Comparison of ENCODE assay signal across 8 cellular contexts in the genomic region with DNA sequence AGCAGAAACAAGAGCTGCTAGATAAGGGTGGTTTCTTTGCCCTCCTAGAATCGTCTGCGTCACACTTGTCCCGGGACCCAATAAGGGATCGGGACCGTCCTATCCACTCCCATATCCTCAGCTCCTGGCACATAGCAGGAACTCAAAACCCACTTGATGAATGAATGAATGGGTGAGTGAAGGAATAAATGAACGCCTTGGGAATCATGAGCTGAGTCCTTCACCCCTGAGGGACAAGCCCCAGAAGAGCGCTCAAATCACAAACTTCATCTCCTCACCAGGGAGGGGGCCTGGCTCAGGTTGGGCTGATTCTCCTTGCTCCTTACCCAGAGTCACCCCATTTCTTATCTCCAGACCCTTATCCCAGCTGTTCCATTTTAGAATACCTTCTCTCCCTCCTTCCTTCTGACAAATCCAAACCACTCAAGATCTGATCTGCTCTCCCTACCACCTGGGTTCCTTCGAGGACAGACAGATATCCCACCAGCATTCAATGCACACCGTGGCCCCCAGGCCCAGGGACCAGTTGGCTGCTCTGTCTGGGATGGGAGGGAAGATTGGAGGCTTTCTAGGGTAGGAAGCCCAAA. TPM values are rescaled to one million over a fixed set of nuclear protein-coding genes. Genes with fewer than 3 reads are reported as not detected.
DNase-seq lines count a peak whose midpoint lies in the region; ATAC-seq and TF ChIP-seq lines count a peak whose summit lies in the region.

No MANE protein-coding gene starts in this region.

- H3K9me3 ChIP-seq in mesodermal cell (ENCODE audit: control insufficient read depth, low read length): no peaks in the 10 kb centered on the region
- no peaks in the 10 kb centered on the region for H3K9me3 ChIP-seq in aorta (ENCODE audit: control insufficient read depth, low read length)

- H3K4me1 Mint-ChIP-seq in stimulated activated naive CD8-positive, alpha-beta T cell treated with anti-CD3 and anti-CD28 coated beads, Interleukin-15, Interleukin-2, amounts not matched to agents 100 ng/mL and 50 ng/mL, for 24 hours (ENCODE audit: low read depth): peaks cover 53% of the 10 kb centered on the region
- peaks cover 44% of the 10 kb centered on the region for H3K4me1 Mint-ChIP-seq in chondrocyte (ENCODE audit: low read depth)

- no peaks in the 10 kb centered on the region for H3K27me3 ChIP-seq in aorta (ENCODE audit: control insufficient read depth in 1 of 2, insufficient read depth in 2 of 2, low read length in 1 of 2)

- 49% methylated on average over 3 of the region's 9 CpGs; no CpG with 5 or more reads in 1 of the 2 experiments for WGBS in mesodermal cell (ENCODE audit: insufficient coverage in 2 of 2), 2 experiments
- 28 to 29% methylated on average over 9 of the region's 9 CpGs for WGBS in aorta, 2 donors

- H3K27ac ChIP-seq in mesodermal cell (ENCODE audit: low read depth, low read length, severe bottlenecking) (no peak overlapping the region), aorta (ENCODE audit: low read depth in 1 of 2, low read length in 2 of 2) (peak overlapping the region; percentile 23 to 90)

- H3K36me3 ChIP-seq in mesodermal cell (ENCODE audit: control insufficient read depth, insufficient read depth, low read length) (no peaks in the 10 kb centered on the region), aorta (ENCODE audit: control insufficient read depth in 1 of 2, insufficient read depth in 2 of 2, low read length in 1 of 2) (no peaks in the 10 kb centered on the region)

- no peaks in the 10 kb centered on the region for H3K27me3 Mint-ChIP-seq in stimulated activated naive CD8-positive, alpha-beta T cell treated with anti-CD3 and anti-CD28 coated beads, Interleukin-15, Interleukin-2, amounts not matched to agents 100 ng/mL and 50 ng/mL, for 24 hours
- H3K27me3 Mint-ChIP-seq in chondrocyte (ENCODE audit: low read depth): no peaks in the 10 kb centered on the region

- no peak for TF ChIP-seq CTCF in chondrocyte (IDR thresholded peaks at IDR 0.05)

- DNase-seq in stimulated activated naive CD8-positive, alpha-beta T cell treated with anti-CD3 and anti-CD28 coated beads, Interleukin-15, Interleukin-2, amounts not matched to agents 100 U/mL and 50 U/mL, for 24 hours: no peak
- DNase-seq in chondrocyte (ENCODE audit: low spot score) (no peak), aorta (no peak), KBM-7 (no peak), KG1 (lab: John Stamatoyannopoulos, UW) (no peak)

- H3K4me3 ChIP-seq in mesodermal cell (ENCODE audit: extremely low read depth, insufficient read depth, low read length, poor library complexity, severe bottlenecking) (peak overlapping the region; percentile 58), aorta (ENCODE audit: low read length in 2 of 2) (peak overlapping the region; percentile 64 to 80)

- H3K9me3 Mint-ChIP-seq in stimulated activated naive CD8-positive, alpha-beta T cell treated with anti-CD3 and anti-CD28 coated beads, Interleukin-15, Interleukin-2, amounts not matched to agents 100 ng/mL and 50 ng/mL, for 24 hours: no peaks in the 10 kb centered on the region
- no peaks in the 10 kb centered on the region for H3K9me3 Mint-ChIP-seq in chondrocyte (ENCODE audit: low read depth)

- no peak for ATAC-seq in stimulated activated naive CD8-positive, alpha-beta T cell treated with anti-CD3 and anti-CD28 coated beads, Interleukin-15, Interleukin-2, amounts not matched to agents 100 U/mL and 50 U/mL, for 24 hours
- ATAC-seq in aorta (ENCODE audit: low FRiP score): peak; percentile 0
- ATAC-seq in HG02763 (IDR thresholded peaks at IDR 0.05; ENCODE audit: unreplicated experiment): no peak

- H3K36me3 Mint-ChIP-seq in stimulated activated naive CD8-positive, alpha-beta T cell treated with anti-CD3 and anti-CD28 coated beads, Interleukin-15, Interleukin-2, amounts not matched to agents 100 ng/mL and 50 ng/mL, for 24 hours (ENCODE audit: low read depth): no peaks in the 10 kb centered on the region
- no peaks in the 10 kb centered on the region for H3K36me3 Mint-ChIP-seq in chondrocyte (ENCODE audit: low read depth)

- H3K4me1 ChIP-seq in mesodermal cell (ENCODE audit: control insufficient read depth, insufficient read depth, low read length, poor library complexity, severe bottlenecking): peaks cover 4% of the 10 kb centered on the region
- H3K4me1 ChIP-seq in aorta (ENCODE audit: control insufficient read depth in 1 of 2, insufficient read depth in 2 of 2, low read length in 2 of 2): no peaks in the 10 kb centered on the region

- H3K27ac Mint-ChIP-seq in stimulated activated naive CD8-positive, alpha-beta T cell treated with anti-CD3 and anti-CD28 coated beads, Interleukin-15, Interleukin-2, amounts not matched to agents 100 ng/mL and 50 ng/mL, for 24 hours: peak overlapping the region; percentile 88
- peak overlapping the region; percentile 94 for H3K27ac Mint-ChIP-seq in chondrocyte (ENCODE audit: unreplicated experiment)

- in situ Hi-C loops in KBM-7 (cut with MboI; ENCODE audit: low pct_unique_long_range_greater_than_20kb, low sequenced_read_pairs): no loop called here

- intact Hi-C loops in aorta (cut with DNase I): loop anchor here (5.0 to 10.0 kb wide), 3 partner anchors 48 to 108 kb away; partner anchors contain the start of gene ATPAF1 (in 2 of the 2)

- peak overlapping the region; percentile 87 for H3K4me3 Mint-ChIP-seq in stimulated activated naive CD8-positive, alpha-beta T cell treated with anti-CD3 and anti-CD28 coated beads, Interleukin-15, Interleukin-2, amounts not matched to agents 100 ng/mL and 50 ng/mL, for 24 hours
- peak overlapping the region; percentile 88 for H3K4me3 Mint-ChIP-seq in chondrocyte (ENCODE audit: unreplicated experiment)

RNA-seq across cellular contexts. Expression of gene MOB3C, which starts 0.6 kb away (rescaled TPM):
- total RNA-seq in chondrocyte (6.2 to 12.2 TPM (median 6.3 TPM) in 3 replicates), aorta (10 to 100 TPM; 23.2 to 31.2 TPM)
- 5.2 TPM for polyA plus RNA-seq in mesodermal cell (2013, experiment 1 of 2)
- polyA plus RNA-seq in mesodermal cell (2013, experiment 2 of 2): 4.7 TPM
- 10 to 100 TPM; 14.8 to 17.8 TPM for polyA plus RNA-seq in aorta

RNA-seq across cellular contexts. Expression of gene MKNK1, which starts 13.1 kb away (rescaled TPM):
- total RNA-seq in chondrocyte (24.5 to 25.8 TPM (median 25.1 TPM) in 3 replicates), aorta (100 to 1,000 TPM in 1 of 2 donors, 10 to 100 TPM in 1; 64.2 to 111 TPM)
- polyA plus RNA-seq in mesodermal cell (2013, experiment 1 of 2): 23.1 TPM
- polyA plus RNA-seq in mesodermal cell (2013, experiment 2 of 2): 16.0 TPM
- polyA plus RNA-seq in aorta: 10 to 100 TPM; 25.5 to 80.5 TPM

RNA-seq across cellular contexts. Expression of gene ATPAF1, which starts 51.0 kb away (rescaled TPM):
- total RNA-seq in chondrocyte (22.9 to 33.2 TPM (median 27.7 TPM) in 3 replicates), aorta (10 to 100 TPM; 26.9 to 35.0 TPM)
- polyA plus RNA-seq in mesodermal cell (2013, experiment 1 of 2): 37.7 TPM
- 44.5 TPM for polyA plus RNA-seq in mesodermal cell (2013, experiment 2 of 2)
- polyA plus RNA-seq in aorta: 10 to 100 TPM; 32.2 to 39.4 TPM

RNA-seq across cellular contexts. Expression of gene TEX38, which starts 54.5 kb away (rescaled TPM):
- total RNA-seq in chondrocyte (not detected in 3 replicates), aorta (not detected)
- polyA plus RNA-seq in mesodermal cell (2013, experiment 1 of 2): not detected
- not detected for polyA plus RNA-seq in mesodermal cell (2013, experiment 2 of 2)
- not detected for polyA plus RNA-seq in aorta
